Comparison of ENCODE assay signal across 9 cellular contexts in the genomic region with DNA sequence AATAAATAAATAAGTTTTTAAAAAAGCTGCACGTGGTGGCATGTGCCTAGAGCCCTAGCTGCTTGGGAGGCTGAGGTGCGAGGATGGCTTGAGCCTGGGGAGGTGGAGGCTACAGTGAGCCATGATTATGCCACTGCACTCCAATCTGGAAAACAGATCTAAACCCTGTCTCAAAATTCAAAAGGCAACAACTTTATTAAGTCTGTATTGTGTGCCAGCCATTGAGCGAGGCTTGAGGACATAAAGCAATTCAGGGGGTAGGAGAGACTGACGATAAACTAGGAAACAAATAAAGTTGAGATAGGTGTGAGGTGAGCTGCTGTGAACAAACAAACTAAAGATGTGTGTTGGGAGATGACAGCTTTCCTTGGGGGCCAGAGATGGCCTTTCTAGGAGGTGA. TPM values are rescaled to one million over a fixed set of nuclear protein-coding genes. Genes with fewer than 3 reads are reported as not detected.
"Had no signal": no experiment of that assay in that cellular context is flagged by ENCODE, and none has a peak within 500 bp of the region (broad histone marks: within the 10 kb centered on the region; RNA-seq: fewer than 3 reads in every experiment).

No MANE protein-coding gene starts in this region.

- ATAC-seq: HepG2 had no signal

- H3K27ac ChIP-seq: HL-60 had no signal

- FAIRE-seq: HepG2, HTR-8/SVneo had no signal

- DNase-seq: IMR-90, KBM-7, KG1 had no signal

RNA-seq across cellular contexts. Expression of a gene that starts 8.7 kb away (rescaled TPM):
- total RNA-seq: HT1080, IMR-90 had no signal
- polyA plus RNA-seq: IgD-negative memory B cell had no signal

RNA-seq across cellular contexts. Expression of a gene that starts 54.5 kb away (rescaled TPM):
- total RNA-seq: HT-29, IMR-90 had no signal
- polyA plus RNA-seq: IMR-90 had no signal
